In the genomic region with DNA sequence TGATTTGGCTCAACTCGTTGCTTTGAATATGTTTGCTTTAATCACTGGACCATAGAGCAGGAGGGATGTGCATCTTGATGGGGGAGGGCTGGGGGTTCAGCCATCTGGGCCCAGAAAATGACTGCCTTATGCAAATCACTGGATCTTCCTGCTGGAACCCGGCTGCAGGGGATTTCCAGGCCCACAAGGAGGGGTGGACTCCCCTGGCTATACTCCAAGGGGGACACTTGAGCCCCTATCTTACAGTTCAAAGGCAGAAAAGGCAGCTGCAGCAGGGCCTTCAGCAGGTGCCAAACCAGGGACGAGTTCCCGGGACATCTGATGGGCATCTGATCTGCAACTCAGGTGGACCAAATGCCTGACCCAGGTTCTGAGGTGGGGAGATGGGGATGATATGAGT, we compare ENCODE assay signal across 25 cellular contexts.
A peak's percentile ranks its signal among the peaks of the same experiment; 100 is the strongest.
DNase-seq lines count a peak whose midpoint lies in the region; ATAC-seq lines count a peak whose summit lies in the region.
"Had no signal": no experiment of that assay in that cellular context is flagged by ENCODE, and none has a peak within 500 bp of the region (broad histone marks: within the 10 kb centered on the region; RNA-seq: fewer than 3 reads in every experiment).

No MANE protein-coding gene starts in this region.

- H3K9me3 ChIP-seq in BLaER1, result peaks cover 24% of the 10 kb centered on the region
- peaks cover 14 to 35% (median 27%) of the 10 kb centered on the region in 11 experiments for H3K9me3 ChIP-seq in BLaER1 treated with 17β-estradiol and CSF1 and Interleukin-3, amounts not matched to agents 10 nM and 100 nM (replicated peaks in 1 of 11)
- H3K9me3 ChIP-seq: sigmoid colon had no signal

- H3K27ac ChIP-seq in BLaER1, result no peak overlapping the region
- no peak overlapping the region for H3K27ac ChIP-seq in BLaER1 treated with 17β-estradiol and CSF1 and Interleukin-3, amounts not matched to agents 10 nM and 100 nM
- H3K27ac ChIP-seq: lower lobe of right lung, psoas muscle, sigmoid colon, tibial artery had no signal

- H3K4me2 ChIP-seq in BLaER1, result peak overlapping the region; percentile 64
- peak overlapping the region; percentile 36 to 91 (median 67); a peak in 20 of 22 replicates for H3K4me2 ChIP-seq in BLaER1 treated with 17β-estradiol and CSF1 and Interleukin-3, amounts not matched to agents 10 nM and 100 nM

- H3K27me3 ChIP-seq in BLaER1, result no peaks in the 10 kb centered on the region
- no peaks in the 10 kb centered on the region for H3K27me3 ChIP-seq in BLaER1 treated with 17β-estradiol and CSF1 and Interleukin-3, amounts not matched to agents 10 nM and 100 nM
- H3K27me3 ChIP-seq: sigmoid colon, tibial artery had no signal

- H3K9ac ChIP-seq in BLaER1, result no peak overlapping the region
- no peak overlapping the region for H3K9ac ChIP-seq in BLaER1 treated with 17β-estradiol and CSF1 and Interleukin-3, amounts not matched to agents 10 nM and 100 nM

- no peak overlapping the region for H3K4me3 ChIP-seq in BLaER1
- no peak overlapping the region for H3K4me3 ChIP-seq in BLaER1 treated with 17β-estradiol and CSF1 and Interleukin-3, amounts not matched to agents 10 nM and 100 nM
- H3K4me3 ChIP-seq: lower lobe of right lung, psoas muscle, sigmoid colon, tibial artery had no signal

- DNase-seq in NCI-H524 treated with DMSO at 0.1 percent for 48 hours (lab: John Stamatoyannopoulos, UW) (peak; percentile 74), left kidney (ENCODE audit: low read depth, low spot score) (peak; percentile 72)
- DNase-seq in stimulated activated naive CD8-positive, alpha-beta T cell treated with anti-CD3 and anti-CD28 coated beads, Interleukin-15, Interleukin-2, amounts not matched to agents 100 U/mL and 50 U/mL, for 24 hours, result no peak
- DNase-seq: activated CD8-positive, alpha-beta T cell treated with anti-CD3 and anti-CD28 coated beads, Interleukin-2, amount 10 ng/mL, durations not matched to agents 7 days and 5 days; activated T-cell treated with anti-CD3 and anti-CD28 coated beads for 4 hours; amygdala; C1 segment of cervical spinal cord; Caco-2; HFFc6; kidney glomerular epithelial cell; lower lobe of right lung; naive thymus-derived CD8-positive, alpha-beta T cell; NCI-H2081; nucleus accumbens; psoas muscle; sigmoid colon; stimulated activated CD4-positive, alpha-beta T cell treated with anti-CD3 and anti-CD28 coated beads, Interleukin-12 subunit alpha, Interleukin-12 subunit beta, amount 100 ng/mL, for 4 hours; stimulated activated CD4-positive, alpha-beta T cell treated with anti-CD3 and anti-CD28 coated beads, Interleukin-2, amount 100 ng/mL, for 48 hours; SW 1271; tibial artery had no signal

- no peaks in the 10 kb centered on the region for H4K20me1 ChIP-seq in BLaER1
- no peaks in the 10 kb centered on the region for H4K20me1 ChIP-seq in BLaER1 treated with 17β-estradiol and CSF1 and Interleukin-3, amounts not matched to agents 10 nM and 100 nM

- H3K36me3 ChIP-seq in BLaER1, result no peaks in the 10 kb centered on the region
- no peaks in the 10 kb centered on the region for H3K36me3 ChIP-seq in BLaER1 treated with 17β-estradiol and CSF1 and Interleukin-3, amounts not matched to agents 10 nM and 100 nM
- H3K36me3 ChIP-seq: lower lobe of right lung, sigmoid colon, tibial artery had no signal

- H3K4me1 ChIP-seq in BLaER1, result peaks cover 29% of the 10 kb centered on the region
- peaks cover 10 to 28% (median 23%) of the 10 kb centered on the region in 10 experiments; a peak in 19 of 20 replicates for H3K4me1 ChIP-seq in BLaER1 treated with 17β-estradiol and CSF1 and Interleukin-3, amounts not matched to agents 10 nM and 100 nM
- H3K4me1 ChIP-seq: Caco-2, lower lobe of right lung, psoas muscle, sigmoid colon, tibial artery had no signal

- ATAC-seq in HG03469 (IDR thresholded peaks at IDR 0.05; ENCODE audit: unreplicated experiment), result no peak
- no peak for ATAC-seq in GM18502 (IDR thresholded peaks at IDR 0.05; ENCODE audit: poor library complexity, unreplicated experiment)
- ATAC-seq in stimulated activated naive CD8-positive, alpha-beta T cell treated with anti-CD3 and anti-CD28 coated beads, Interleukin-15, Interleukin-2, amounts not matched to agents 100 U/mL and 50 U/mL, for 24 hours, result no peak
- ATAC-seq: activated CD8-positive, alpha-beta T cell treated with anti-CD3 and anti-CD28 coated beads, Interleukin-2, amount 10 ng/mL, durations not matched to agents 7 days and 5 days; activated naive CD4-positive, alpha-beta T cell treated with anti-CD3 and anti-CD28 coated beads, Interleukin-2, amount 50 U/mL, for 72 hours; lower lobe of right lung; naive thymus-derived CD8-positive, alpha-beta T cell; psoas muscle had no signal
